21 cellular contexts compared by ENCODE assay signal in genomic region chr21:45824546-45825208, GRCh38.
DNase-seq lines count a peak whose midpoint lies in the region; ATAC-seq and TF ChIP-seq lines count a peak whose summit lies in the region.
"Had no signal": no experiment of that assay in that cellular context is flagged by ENCODE, and none has a peak within 500 bp of the region (broad histone marks: within the 10 kb centered on the region; RNA-seq: fewer than 3 reads in every experiment).

No MANE protein-coding gene starts in this region.

- no peak overlapping the region for H2BK120ac ChIP-seq in mesenchymal stem cell (ENCODE audit: low read depth, low read length)

- 0 out of 22 replicates have a peak, but pooled peaks cover 0 to 1% (median 0%) of the 10 kb centered on the region in 11 experiments for H3K36me3 ChIP-seq in BLaER1 treated with 17β-estradiol and CSF1 and Interleukin-3, amounts not matched to agents 10 nM and 100 nM
- H3K36me3 ChIP-seq in HEK293 (ENCODE audit: control insufficient read depth in 2 of 2, insufficient read depth in 1 of 2, low read length in 2 of 2) (no peaks in the 10 kb centered on the region), mesenchymal stem cell (ENCODE audit: control insufficient read depth in 1 of 2, insufficient read depth in 2 of 2, low read depth in 1 of 2, low read length in 2 of 2) (no peaks in the 10 kb centered on the region)
- no peaks in the 10 kb centered on the region for H3K36me3 ChIP-seq in CD8-positive, alpha-beta memory T cell (ENCODE audit: insufficient read depth, low read length)

- H3K4me3 ChIP-seq in BLaER1 treated with 17β-estradiol and CSF1 and Interleukin-3, amounts not matched to agents 10 nM and 100 nM, result no peak overlapping the region
- H3K4me3 ChIP-seq in HEK293 (ENCODE audit: low read depth, low read length), result no peak overlapping the region
- no peak overlapping the region for H3K4me3 ChIP-seq in mesenchymal stem cell (ENCODE audit: insufficient read depth in 1 of 2, low read depth in 1 of 2, low read length in 2 of 2)
- no peak overlapping the region for H3K4me3 ChIP-seq in CD8-positive, alpha-beta memory T cell (ENCODE audit: low read length)

- H3K79me1 ChIP-seq in mesenchymal stem cell (replicated peaks; ENCODE audit: low read length, poor library complexity, severe bottlenecking), result peaks cover 2% of the 10 kb centered on the region

- H4K20me1 ChIP-seq in BLaER1 treated with 17β-estradiol and CSF1 and Interleukin-3, amounts not matched to agents 10 nM and 100 nM, result peaks cover 0 to 73% (median 9%) of the 10 kb centered on the region in 11 experiments; a peak in 13 of 22 replicates

- WGBS in mesenchymal stem cell, result 94% methylated on average over 8 of the region's 8 CpGs

- H3K9me3 ChIP-seq in BLaER1 treated with 17β-estradiol and CSF1 and Interleukin-3, amounts not matched to agents 10 nM and 100 nM (replicated peaks in 1 of 11), result no peaks in the 10 kb centered on the region
- H3K9me3 ChIP-seq in HEK293 (ENCODE audit: control insufficient read depth, insufficient read depth, low read depth, low read length) (no peaks in the 10 kb centered on the region), mesenchymal stem cell (ENCODE audit: control insufficient read depth, low read length) (no peaks in the 10 kb centered on the region)
- no peaks in the 10 kb centered on the region for H3K9me3 ChIP-seq in CD8-positive, alpha-beta memory T cell (ENCODE audit: low read length)
- H3K9me3 ChIP-seq: SK-N-SH had no signal

- peak overlapping the region in 4 of 11 experiments; percentile 4 to 87 (median 54); a peak in 3 of 22 replicates for H3K27ac ChIP-seq in BLaER1 treated with 17β-estradiol and CSF1 and Interleukin-3, amounts not matched to agents 10 nM and 100 nM
- H3K27ac ChIP-seq in HEK293 (ENCODE audit: extremely low read depth, low read depth, low read length), result no peak overlapping the region
- no peak overlapping the region for H3K27ac ChIP-seq in mesenchymal stem cell (ENCODE audit: low read length, poor library complexity, severe bottlenecking)
- no peak overlapping the region for H3K27ac ChIP-seq in CD8-positive, alpha-beta memory T cell (ENCODE audit: low read depth, low read length)
- H3K27ac ChIP-seq: RWPE1 had no signal

- no peak for ATAC-seq in stimulated activated effector memory CD8-positive, alpha-beta T cell treated with anti-CD3 and anti-CD28 coated beads, Interleukin-12 subunit alpha, Interleukin-12 subunit beta, amount 100 ng/mL, for 72 hours
- ATAC-seq: CD8-positive, alpha-beta T cell had no signal

- no peak overlapping the region for H2AK5ac ChIP-seq in mesenchymal stem cell (ENCODE audit: low read length, severe bottlenecking)

- peaks cover 28 to 41% of the 10 kb centered on the region in 2 donors for H3K27me3 Mint-ChIP-seq in CD8-positive, alpha-beta memory T cell

- in situ Hi-C loops in G401 (cut with HindIII; ENCODE audit: low sequenced_read_pairs), result no loop called here

- peak overlapping the region; percentile 49 for H4K91ac ChIP-seq in mesenchymal stem cell (ENCODE audit: low read length)

- no peaks in the 10 kb centered on the region for H3K27me3 ChIP-seq in BLaER1 treated with 17β-estradiol and CSF1 and Interleukin-3, amounts not matched to agents 10 nM and 100 nM
- peaks cover 0 to 4% of the 10 kb centered on the region in 2 experiments for H3K27me3 ChIP-seq in mesenchymal stem cell (ENCODE audit: control insufficient read depth in 1 of 2, insufficient read depth in 1 of 2, low read length in 2 of 2)
- no peaks in the 10 kb centered on the region for H3K27me3 ChIP-seq in CD8-positive, alpha-beta memory T cell (ENCODE audit: insufficient read depth, low read length, poor library complexity, severe bottlenecking)

- H3K4me3 Mint-ChIP-seq in stimulated activated effector memory CD8-positive, alpha-beta T cell treated with anti-CD3 and anti-CD28 coated beads, Interleukin-12 subunit alpha, Interleukin-12 subunit beta, amount 100 ng/mL, for 72 hours, result no peak overlapping the region
- H3K4me3 Mint-ChIP-seq in CD8-positive, alpha-beta memory T cell, result no peak overlapping the region
- H3K4me3 Mint-ChIP-seq: CD8-positive, alpha-beta T cell had no signal

- CTCF ChIA-PET in HEK293 (lab: Yijun Ruan, JAX), result interaction anchor here (0.9 to 1.9 kb wide), 2 partner anchors 18 to 98 kb away, joined by 3 to 4 read pairs; no protein-coding TSS in a partner anchor
- CTCF ChIA-PET in CD8-positive, alpha-beta memory T cell (lab: Charles Lee), result no interaction called here

- peaks cover 31% of the 10 kb centered on the region for H3K4me1 Mint-ChIP-seq in stimulated activated effector memory CD8-positive, alpha-beta T cell treated with anti-CD3 and anti-CD28 coated beads, Interleukin-12 subunit alpha, Interleukin-12 subunit beta, amount 100 ng/mL, for 72 hours
- H3K4me1 Mint-ChIP-seq in CD8-positive, alpha-beta memory T cell, result peaks cover 8 to 16% (median 15%) of the 10 kb centered on the region in 3 donors

- H4K8ac ChIP-seq in mesenchymal stem cell (ENCODE audit: low read length), result no peak overlapping the region

- peak overlapping the region in 3 of 11 experiments; percentile 21 to 34 (median 30); a peak in 4 of 22 replicates for H3K9ac ChIP-seq in BLaER1 treated with 17β-estradiol and CSF1 and Interleukin-3, amounts not matched to agents 10 nM and 100 nM
- H3K9ac ChIP-seq in mesenchymal stem cell (ENCODE audit: low read length), result no peak overlapping the region
- H3K9ac ChIP-seq: SK-N-SH had no signal

- no peak overlapping the region for H3K4ac ChIP-seq in mesenchymal stem cell (ENCODE audit: low read depth in 1 of 2, low read length in 2 of 2)

- H2BK5ac ChIP-seq in mesenchymal stem cell (ENCODE audit: low read depth, low read length, poor library complexity, severe bottlenecking), result no peak overlapping the region

- POLR2A ChIA-PET in HEK293 (lab: Yijun Ruan, JAX), result no interaction called here
- POLR2A ChIA-PET in CD8-positive, alpha-beta memory T cell (lab: Charles Lee), result no interaction called here

- H3K4me1 ChIP-seq in BLaER1 treated with 17β-estradiol and CSF1 and Interleukin-3, amounts not matched to agents 10 nM and 100 nM, result peaks cover 19 to 100% (median 89%) of the 10 kb centered on the region in 10 experiments
- H3K4me1 ChIP-seq in HEK293 (ENCODE audit: control insufficient read depth, insufficient read depth, low read length), result no peaks in the 10 kb centered on the region; the same call in 1 of the 2 replicates
- H3K4me1 ChIP-seq in mesenchymal stem cell (ENCODE audit: control insufficient read depth, insufficient read depth, low read depth, low read length), result peaks cover 35% of the 10 kb centered on the region
- H3K4me1 ChIP-seq in CD8-positive, alpha-beta memory T cell (ENCODE audit: insufficient read depth, low read length), result peaks cover 18% of the 10 kb centered on the region

- no peak for DNase-seq in mesenchymal stem cell
- DNase-seq in stimulated activated effector memory CD8-positive, alpha-beta T cell treated with anti-CD3 and anti-CD28 coated beads, Interleukin-12 subunit alpha, Interleukin-12 subunit beta, amount 100 ng/mL, for 72 hours (ENCODE audit: low spot score in 2 of 2), result no peak
- DNase-seq in activated CD4-positive, alpha-beta T cell treated with anti-CD3 and anti-CD28 coated beads for 1 hour, result no peak
- no peak for DNase-seq in G401 (ENCODE audit: low spot score)
- DNase-seq in CD8-positive, alpha-beta memory T cell, result no peak
- DNase-seq: Calu3; CD8-positive, alpha-beta T cell; DMS53; GF-D8; Karpas-422; MV-4-11; NCI-H1436; NCI-H187 treated with DMSO at 0.1 percent for 48 hours; NCI-H2107; NCI-H510A; NK-92 treated with Interleukin-12 subunit alpha and Interleukin-12 subunit beta, amount 100 ng/mL, for 24 hours; SHP77 treated with DMSO at 0.1 percent for 48 hours; SK-N-SH had no signal

- peak overlapping the region in 1 of 2 experiments; percentile 47 for H3K23ac ChIP-seq in mesenchymal stem cell (ENCODE audit: low read length in 2 of 2)

- no peaks in the 10 kb centered on the region for H3K36me3 Mint-ChIP-seq in stimulated activated effector memory CD8-positive, alpha-beta T cell treated with anti-CD3 and anti-CD28 coated beads, Interleukin-12 subunit alpha, Interleukin-12 subunit beta, amount 100 ng/mL, for 72 hours
- no peaks in the 10 kb centered on the region for H3K36me3 Mint-ChIP-seq in CD8-positive, alpha-beta memory T cell
- H3K36me3 Mint-ChIP-seq: CD8-positive, alpha-beta T cell had no signal

- no peak overlapping the region for H2BK15ac ChIP-seq in mesenchymal stem cell (ENCODE audit: low read depth, poor library complexity, severe bottlenecking)

- TF ChIP-seq CTCF in HEK293 (tag by site-specific recombination; IDR thresholded peaks at IDR 0.05), result no peak

- peak overlapping the region in 8 of 11 experiments; percentile 13 to 87 (median 68); a peak in 16 of 22 replicates for H3K4me2 ChIP-seq in BLaER1 treated with 17β-estradiol and CSF1 and Interleukin-3, amounts not matched to agents 10 nM and 100 nM
- H3K4me2 ChIP-seq in mesenchymal stem cell (ENCODE audit: low read length, poor library complexity, severe bottlenecking), result no peak overlapping the region
- H3K4me2 ChIP-seq: SK-N-SH had no signal

- H3K18ac ChIP-seq in mesenchymal stem cell (ENCODE audit: low read depth in 1 of 2, low read length in 2 of 2), result peak overlapping the region in 1 of 2 experiments; percentile 69

- no peak overlapping the region for H2BK12ac ChIP-seq in mesenchymal stem cell (ENCODE audit: low read length in 2 of 2)

- peak overlapping the region; percentile 21 for H3K27ac Mint-ChIP-seq in stimulated activated effector memory CD8-positive, alpha-beta T cell treated with anti-CD3 and anti-CD28 coated beads, Interleukin-12 subunit alpha, Interleukin-12 subunit beta, amount 100 ng/mL, for 72 hours
- peak overlapping the region in 1 of 8 donors; percentile 5 for H3K27ac Mint-ChIP-seq in CD8-positive, alpha-beta memory T cell
- H3K27ac Mint-ChIP-seq: CD8-positive, alpha-beta T cell had no signal

- H3K9me3 Mint-ChIP-seq in stimulated activated effector memory CD8-positive, alpha-beta T cell treated with anti-CD3 and anti-CD28 coated beads, Interleukin-12 subunit alpha, Interleukin-12 subunit beta, amount 100 ng/mL, for 72 hours, result no peaks in the 10 kb centered on the region
- H3K9me3 Mint-ChIP-seq in CD8-positive, alpha-beta memory T cell, result no peaks in the 10 kb centered on the region
- H3K9me3 Mint-ChIP-seq: CD8-positive, alpha-beta T cell had no signal

- H2AFZ ChIP-seq in mesenchymal stem cell (ENCODE audit: low read depth, low read length), result no peak overlapping the region

- H3K14ac ChIP-seq in mesenchymal stem cell (ENCODE audit: low read length in 2 of 2), result peak overlapping the region in 1 of 2 experiments; percentile 69

TF ChIP-seq in HEK293, 187 proteins besides CTCF, POLR2A, EP300 and RAD21 (continues in another document):
- peak; percentile 93 for TF ChIP-seq ZIC2 (tag by site-specific recombination; IDR thresholded peaks at IDR 0.05)
- TF ChIP-seq ZNF555 (tag by site-specific recombination; conservative IDR thresholded peaks at IDR 0.05), result no peak
